Comparison of ENCODE assay signal across 22 cellular contexts in the genomic region with DNA sequence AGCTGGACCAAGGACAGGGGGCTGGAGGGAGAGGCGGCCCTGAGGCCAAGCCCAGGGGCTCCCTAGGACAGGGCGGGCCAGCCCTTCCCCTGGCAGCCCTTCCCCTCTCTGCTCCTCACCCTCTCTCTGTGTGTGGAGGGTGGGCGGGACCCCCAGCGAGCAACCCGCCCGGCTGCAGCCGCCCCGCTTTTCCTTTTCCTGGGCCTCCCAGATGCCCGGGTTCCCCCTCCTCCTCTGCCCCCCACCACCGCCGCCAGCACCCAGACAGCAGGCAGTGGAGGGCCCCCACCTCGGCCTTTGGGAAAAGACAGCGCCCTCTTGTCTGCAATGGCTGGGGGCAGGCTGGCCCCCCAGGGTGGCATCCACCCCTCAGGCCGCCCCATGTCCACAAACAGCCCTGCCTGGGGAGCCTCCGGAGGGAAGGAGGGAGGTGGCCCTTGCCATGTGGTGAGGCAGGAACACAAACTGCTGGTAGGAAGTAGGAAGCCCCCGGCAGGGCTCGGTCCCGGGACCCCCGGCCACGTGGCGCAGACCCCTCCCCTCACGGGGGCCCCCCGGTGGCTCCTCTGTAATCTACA.
DNase-seq lines count a peak whose midpoint lies in the region; ATAC-seq and TF ChIP-seq lines count a peak whose summit lies in the region.
"Had no signal": no experiment of that assay in that cellular context is flagged by ENCODE, and none has a peak within 500 bp of the region (broad histone marks: within the 10 kb centered on the region; RNA-seq: fewer than 3 reads in every experiment).

No MANE protein-coding gene starts in this region.

- H3K9me3 ChIP-seq in right atrium auricular region: no peaks in the 10 kb centered on the region

- no peaks in the 10 kb centered on the region for H3K36me3 Mint-ChIP-seq in osteocyte (ENCODE audit: unreplicated experiment)
- no peaks in the 10 kb centered on the region for H3K36me3 Mint-ChIP-seq in MCF 10A (ENCODE audit: insufficient read depth, unreplicated experiment)
- H3K36me3 Mint-ChIP-seq: neural progenitor cell had no signal

- H3K27me3 Mint-ChIP-seq in osteocyte (ENCODE audit: unreplicated experiment): peaks cover 14% of the 10 kb centered on the region
- no peaks in the 10 kb centered on the region for H3K27me3 Mint-ChIP-seq in MCF 10A (ENCODE audit: insufficient read depth, unreplicated experiment)
- H3K27me3 Mint-ChIP-seq: activated T-cell treated with anti-CD3 and anti-CD28 coated beads, Interleukin-2, amount 50 U/mL, for 24 hours; B cell had no signal

- H3K9me3 Mint-ChIP-seq in osteocyte (ENCODE audit: unreplicated experiment) (peaks cover 4% of the 10 kb centered on the region), MCF 10A (ENCODE audit: unreplicated experiment) (peaks cover 17% of the 10 kb centered on the region)
- H3K9me3 Mint-ChIP-seq: activated T-cell treated with anti-CD3 and anti-CD28 coated beads, Interleukin-2, amount 50 U/mL, for 24 hours had no signal

- intact Hi-C loops in left cardiac atrium (cut with DNase I): no loop called here
- intact Hi-C loops in left ventricle myocardium superior (cut with micrococcal nuclease): no loop called here
- intact Hi-C loops in MCF 10A (cut with micrococcal nuclease): no loop called here

- POLR2A ChIA-PET in MCF 10A (lab: Yijun Ruan, JAX): no interaction called here

- H3K4me1 Mint-ChIP-seq in osteocyte (ENCODE audit: unreplicated experiment) (no peaks in the 10 kb centered on the region), MCF 10A (ENCODE audit: insufficient read depth, unreplicated experiment) (no peaks in the 10 kb centered on the region)
- H3K4me1 Mint-ChIP-seq: B cell had no signal

- CTCF ChIA-PET in MCF 10A (lab: Yijun Ruan, JAX): no interaction called here

- no peak for DNase-seq in left cardiac atrium
- DNase-seq in right atrium auricular region (ENCODE audit: low spot score): no peak
- DNase-seq in left ventricle myocardium superior: no peak
- DNase-seq in osteocyte (ENCODE audit: extremely low spot score, unreplicated experiment): peak; percentile 83
- DNase-seq in ureter (ENCODE audit: low spot score): peak; percentile 38
- DNase-seq in COLO668 (lab: John Stamatoyannopoulos, UW; ENCODE audit: unreplicated experiment): no peak
- DNase-seq in NCI-H748 treated with DMSO at 0.1 percent for 48 hours (lab: John Stamatoyannopoulos, UW): no peak
- DNase-seq in MCF 10A (ENCODE audit: unreplicated experiment): no peak
- DNase-seq: activated T-cell treated with anti-CD3 and anti-CD28 coated beads, Interleukin-2, amount 50 U/mL, for 24 hours; brain microvascular endothelial cell; DMS153; effector CD4-positive, alpha-beta T cell; GM23248; NCI-H1092; NCI-H187; NCI-H2171 treated with DMSO at 0.1 percent for 48 hours; NCI-H524 treated with DMSO at 0.1 percent for 48 hours; trophoblast cell had no signal

- no TSS peak for BruUV-seq in MCF 10A (replicated peaks; lab: Mats Ljungman, UMichigan)

- ATAC-seq in left cardiac atrium (peak; percentile 35 to 43), left ventricle myocardium superior (peak; percentile 46)

- no peak overlapping the region for H3K27ac Mint-ChIP-seq in osteocyte (ENCODE audit: unreplicated experiment)
- no peak overlapping the region for H3K27ac Mint-ChIP-seq in MCF 10A (ENCODE audit: low read depth, unreplicated experiment)
- H3K27ac Mint-ChIP-seq: activated T-cell treated with anti-CD3 and anti-CD28 coated beads, Interleukin-2, amount 50 U/mL, for 24 hours; B cell; neural progenitor cell had no signal

- H3K27me3 ChIP-seq in right atrium auricular region: no peaks in the 10 kb centered on the region
- H3K27me3 ChIP-seq: neural progenitor cell had no signal

- peaks cover 0 to 12% of the 10 kb centered on the region in 2 donors for H3K4me1 ChIP-seq in right atrium auricular region

- TF ChIP-seq CTCF in right atrium auricular region (IDR thresholded peaks at IDR 0.05) (no peak), osteocyte (IDR thresholded peaks at IDR 0.05) (no peak), MCF 10A (IDR thresholded peaks at IDR 0.05; ENCODE audit: unreplicated experiment) (no peak)

- no peaks in the 10 kb centered on the region for H3K36me3 ChIP-seq in right atrium auricular region
- H3K36me3 ChIP-seq: brain microvascular endothelial cell, neural progenitor cell had no signal

- H3K27ac ChIP-seq in right atrium auricular region: peak overlapping the region in 1 of 2 donors; percentile 37
- H3K27ac ChIP-seq: brain microvascular endothelial cell, epithelial cell of prostate, GM23248, neural progenitor cell had no signal

- H3K4me3 ChIP-seq in right atrium auricular region: no peak overlapping the region
- H3K4me3 ChIP-seq: GM23248, lung, neural progenitor cell had no signal

- no peak overlapping the region for H3K4me3 Mint-ChIP-seq in osteocyte (ENCODE audit: unreplicated experiment)
- H3K4me3 Mint-ChIP-seq in MCF 10A (ENCODE audit: unreplicated experiment): no peak overlapping the region
- H3K4me3 Mint-ChIP-seq: activated T-cell treated with anti-CD3 and anti-CD28 coated beads, Interleukin-2, amount 50 U/mL, for 24 hours; B cell; neural progenitor cell had no signal

Comparison
In these comparisons a context has a peak if more than half of its experiments do, and no peak if none do; other contexts are left out.
1. DNase-seq: peak in osteocyte (single experiment) and ureter (single experiment); none in left cardiac atrium (single experiment), right atrium auricular region (single experiment), left ventricle myocardium superior (single experiment), COLO668 (single experiment), NCI-H748 treated with DMSO at 0.1 percent for 48 hours (single experiment) and MCF 10A (single experiment).